In the genomic region with DNA sequence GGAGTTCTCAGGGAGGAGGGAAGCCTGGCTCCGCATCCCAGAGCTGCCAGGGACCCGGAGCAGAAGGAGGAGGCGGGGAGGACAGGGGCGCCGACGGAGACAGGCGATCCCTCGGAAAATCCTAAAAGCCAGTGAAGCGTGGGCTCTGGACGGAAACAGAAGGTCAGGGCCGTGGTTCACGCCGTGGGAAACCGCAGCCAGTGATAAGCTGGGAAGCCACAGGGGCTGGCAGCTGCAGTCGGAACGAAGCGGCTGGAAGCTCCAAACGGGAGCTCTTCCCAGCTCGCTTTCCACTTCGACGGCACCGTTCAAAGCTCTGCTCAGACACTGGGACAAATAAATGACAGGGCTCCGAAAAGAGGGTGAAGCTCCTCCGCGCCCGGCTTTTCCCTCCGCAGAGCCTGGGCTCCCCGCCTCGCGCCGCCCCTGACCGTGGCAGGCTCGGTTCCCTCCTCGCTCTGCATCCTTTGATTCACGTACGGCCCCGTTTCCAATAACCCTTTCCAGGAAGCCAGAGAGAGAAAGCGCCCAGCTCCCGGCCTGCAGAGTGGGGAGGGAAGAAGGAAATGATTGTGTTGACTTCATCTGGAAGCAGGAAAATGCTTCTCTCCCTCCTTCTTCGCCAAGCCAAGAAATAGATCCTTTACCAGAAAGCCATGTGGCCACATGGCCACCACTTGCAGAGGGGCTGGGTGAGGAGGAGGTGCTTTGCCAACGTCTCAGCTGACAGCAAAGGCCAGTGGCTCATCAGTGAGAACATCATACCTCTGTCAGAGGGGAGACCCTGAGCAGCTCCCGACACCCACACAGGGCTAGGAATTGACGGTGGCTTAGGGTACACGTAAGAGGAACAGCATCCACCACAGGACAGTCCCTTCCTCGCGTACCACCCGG, we compare ENCODE assay signal across 9 cellular contexts. TPM values are rescaled to one million over a fixed set of nuclear protein-coding genes. Genes with fewer than 3 reads are reported as not detected.
A peak's percentile ranks its signal among the peaks of the same experiment; 100 is the strongest.
DNase-seq lines count a peak whose midpoint lies in the region; ATAC-seq and TF ChIP-seq lines count a peak whose summit lies in the region.
"Had no signal": no experiment of that assay in that cellular context is flagged by ENCODE, and none has a peak within 500 bp of the region (broad histone marks: within the 10 kb centered on the region; RNA-seq: fewer than 3 reads in every experiment).

No MANE protein-coding gene starts in this region.

- peak overlapping the region; percentile 63 for H3K4me3 Mint-ChIP-seq in dendritic cell treated with granulocyte-macrophage colony-stimulating factor and Interleukin-4, amounts not matched to agents 40 ng/mL and 50 ng/mL, for 4 days
- peak overlapping the region; percentile 77 for H3K4me3 Mint-ChIP-seq in memory B cell

- TF ChIP-seq POLR2A in transverse colon (IDR thresholded peaks at IDR 0.05) = no peak

- no peaks in the 10 kb centered on the region for H3K9me3 Mint-ChIP-seq in dendritic cell treated with granulocyte-macrophage colony-stimulating factor and Interleukin-4, amounts not matched to agents 40 ng/mL and 50 ng/mL, for 4 days
- H3K9me3 Mint-ChIP-seq in memory B cell = no peaks in the 10 kb centered on the region

- no peaks in the 10 kb centered on the region for H3K27me3 ChIP-seq in transverse colon

- intact Hi-C loops in dendritic cell treated with granulocyte-macrophage colony-stimulating factor and Interleukin-4, amounts not matched to agents 40 ng/mL and 50 ng/mL, for 4 days (cut with micrococcal nuclease) = loop anchor here (5.0 kb wide), 3 partner anchors 174 to 394 kb away; a partner anchor contains a TSS
- intact Hi-C loops in transverse colon (cut with DNase I; ENCODE audit: low total_unique reads) = loop anchor here (5.0 kb wide), 1 partner anchor 299 kb away; no protein-coding TSS in a partner anchor

- ATAC-seq in memory B cell (ENCODE audit: low read depth) (peak; percentile 37), GM21526 (IDR thresholded peaks at IDR 0.05; ENCODE audit: low FRiP score, unreplicated experiment) (no peak), HG03354 (IDR thresholded peaks at IDR 0.05; ENCODE audit: poor library complexity, severe bottlenecking, unreplicated experiment) (no peak)

- H3K4me1 Mint-ChIP-seq in dendritic cell treated with granulocyte-macrophage colony-stimulating factor and Interleukin-4, amounts not matched to agents 40 ng/mL and 50 ng/mL, for 4 days (ENCODE audit: low read depth) = peaks cover 41% of the 10 kb centered on the region
- peaks cover 37% of the 10 kb centered on the region for H3K4me1 Mint-ChIP-seq in memory B cell

- peak; percentile 76 for DNase-seq in DMS53 (lab: John Stamatoyannopoulos, UW)
- DNase-seq in NCI-H2227 treated with DMSO at 0.1 percent for 48 hours (lab: John Stamatoyannopoulos, UW) = peak; percentile 17
- DNase-seq in memory B cell (ENCODE audit: low spot score in 2 of 2) = no peak
- no peak for DNase-seq in transverse colon
- no peak for DNase-seq in NCI-H2107 (lab: John Stamatoyannopoulos, UW)

- H3K36me3 Mint-ChIP-seq in dendritic cell treated with granulocyte-macrophage colony-stimulating factor and Interleukin-4, amounts not matched to agents 40 ng/mL and 50 ng/mL, for 4 days (ENCODE audit: low read depth) = no peaks in the 10 kb centered on the region
- no peaks in the 10 kb centered on the region for H3K36me3 Mint-ChIP-seq in memory B cell

- TF ChIP-seq CTCF in transverse colon (IDR thresholded peaks at IDR 0.05) = no peak

- H3K27ac Mint-ChIP-seq in dendritic cell treated with granulocyte-macrophage colony-stimulating factor and Interleukin-4, amounts not matched to agents 40 ng/mL and 50 ng/mL, for 4 days = no peak overlapping the region
- no peak overlapping the region for H3K27ac Mint-ChIP-seq in memory B cell

- 23 to 38% methylated on average over 2 to 47 of the region's 47 CpGs for WGBS in transverse colon (ENCODE audit: low coverage in 1 of 2), 2 donors

- in situ Hi-C loops in transverse colon (cut with MboI; ENCODE audit: low pct_ligation_motif_present in 1 of 4, low pct_unique_long_range_greater_than_20kb in 1 of 4, low sequenced_read_pairs in 3 of 4) = loop anchor here in 3 of 4 donors (5.0 to 25.0 kb wide), 3 partner anchors 289 to 396 kb away; no protein-coding TSS in a partner anchor

- no peaks in the 10 kb centered on the region for H3K36me3 ChIP-seq in transverse colon

- H3K27ac ChIP-seq in transverse colon = peak overlapping the region in 2 of 4 donors; percentile 6 to 13
- H3K27ac ChIP-seq: KMS-11 had no signal

- no peak for TF ChIP-seq EP300 in transverse colon (IDR thresholded peaks at IDR 0.05; ENCODE audit: low read depth)

- H3K4me1 ChIP-seq in transverse colon = peaks cover 0 to 15% (median 10%) of the 10 kb centered on the region in 4 donors

- no peaks in the 10 kb centered on the region for H3K9me3 ChIP-seq in transverse colon

- peaks cover 53% of the 10 kb centered on the region for H3K27me3 Mint-ChIP-seq in dendritic cell treated with granulocyte-macrophage colony-stimulating factor and Interleukin-4, amounts not matched to agents 40 ng/mL and 50 ng/mL, for 4 days
- peaks cover 6% of the 10 kb centered on the region for H3K27me3 Mint-ChIP-seq in memory B cell

- peak overlapping the region in 3 of 4 donors; percentile 22 to 49 (median 36) for H3K4me3 ChIP-seq in transverse colon

RNA-seq across cellular contexts. Expression of a gene that starts 57.4 kb away (rescaled TPM):
- 1 to 10 TPM in 3 of 4 donors, not detected in 1; 1.2 to 1.9 (median 1.4) TPM for total RNA-seq in transverse colon

Comparison
In these comparisons a context has a peak if more than half of its experiments do, and no peak if none do; other contexts are left out.
1. DNase-seq: peak in DMS53 (single experiment) and NCI-H2227 treated with DMSO at 0.1 percent for 48 hours (single experiment); none in memory B cell (0 of 2), transverse colon (single experiment) and NCI-H2107 (single experiment).